In the genomic region with DNA sequence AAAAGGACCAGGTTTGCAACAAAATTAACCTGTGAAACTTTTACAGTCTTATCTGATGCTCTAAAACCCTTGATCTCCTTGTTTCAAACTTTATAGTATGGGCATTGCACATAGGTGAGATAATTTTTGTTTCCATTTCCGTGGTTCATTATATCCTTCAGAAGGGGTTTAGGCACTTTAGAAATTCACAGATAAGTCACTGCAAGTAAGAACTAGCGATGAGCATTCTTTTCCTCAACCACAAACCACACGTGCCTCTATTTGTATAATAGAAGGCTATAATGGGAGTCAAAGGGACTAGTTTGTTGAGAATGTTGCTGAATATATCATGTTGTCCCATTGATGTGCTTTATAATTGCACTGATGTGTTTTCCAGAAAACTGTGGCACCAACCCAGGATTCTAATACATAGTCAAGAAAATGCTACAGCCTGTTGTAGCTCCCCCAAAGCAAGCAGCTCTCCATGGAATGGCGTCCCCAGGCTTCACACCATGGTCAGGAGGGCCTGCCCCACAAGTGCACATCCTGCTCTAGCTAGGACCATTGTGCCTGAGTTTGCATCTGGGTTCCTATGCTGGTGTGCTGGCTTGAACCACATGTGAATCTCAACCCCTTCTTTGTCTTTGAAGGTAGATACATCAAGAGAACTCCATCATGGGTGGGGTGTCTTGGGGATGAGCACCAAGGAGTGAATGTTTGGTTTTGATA, we compare ENCODE assay signal across 1 cellular context.
TF ChIP-seq lines count a peak whose summit lies in the region.

No MANE protein-coding gene starts in this region.

TF ChIP-seq in WTC11, 78 proteins besides CTCF, POLR2A, EP300 and RAD21 (continued from another document):
- TF ChIP-seq AR (CRISPR knock-in tag; IDR thresholded peaks at IDR 0.05) (no peak), ZNF232 (CRISPR knock-in tag; IDR thresholded peaks at IDR 0.05) (no peak), SMAD4 (CRISPR knock-in tag; IDR thresholded peaks at IDR 0.05) (no peak), ZNF138 (CRISPR knock-in tag; conservative IDR thresholded peaks at IDR 0.05) (no peak), CREM (CRISPR knock-in tag; IDR thresholded peaks at IDR 0.05) (no peak), MAX (CRISPR knock-in tag; IDR thresholded peaks at IDR 0.05) (no peak)
- TF ChIP-seq, protein P1, sequence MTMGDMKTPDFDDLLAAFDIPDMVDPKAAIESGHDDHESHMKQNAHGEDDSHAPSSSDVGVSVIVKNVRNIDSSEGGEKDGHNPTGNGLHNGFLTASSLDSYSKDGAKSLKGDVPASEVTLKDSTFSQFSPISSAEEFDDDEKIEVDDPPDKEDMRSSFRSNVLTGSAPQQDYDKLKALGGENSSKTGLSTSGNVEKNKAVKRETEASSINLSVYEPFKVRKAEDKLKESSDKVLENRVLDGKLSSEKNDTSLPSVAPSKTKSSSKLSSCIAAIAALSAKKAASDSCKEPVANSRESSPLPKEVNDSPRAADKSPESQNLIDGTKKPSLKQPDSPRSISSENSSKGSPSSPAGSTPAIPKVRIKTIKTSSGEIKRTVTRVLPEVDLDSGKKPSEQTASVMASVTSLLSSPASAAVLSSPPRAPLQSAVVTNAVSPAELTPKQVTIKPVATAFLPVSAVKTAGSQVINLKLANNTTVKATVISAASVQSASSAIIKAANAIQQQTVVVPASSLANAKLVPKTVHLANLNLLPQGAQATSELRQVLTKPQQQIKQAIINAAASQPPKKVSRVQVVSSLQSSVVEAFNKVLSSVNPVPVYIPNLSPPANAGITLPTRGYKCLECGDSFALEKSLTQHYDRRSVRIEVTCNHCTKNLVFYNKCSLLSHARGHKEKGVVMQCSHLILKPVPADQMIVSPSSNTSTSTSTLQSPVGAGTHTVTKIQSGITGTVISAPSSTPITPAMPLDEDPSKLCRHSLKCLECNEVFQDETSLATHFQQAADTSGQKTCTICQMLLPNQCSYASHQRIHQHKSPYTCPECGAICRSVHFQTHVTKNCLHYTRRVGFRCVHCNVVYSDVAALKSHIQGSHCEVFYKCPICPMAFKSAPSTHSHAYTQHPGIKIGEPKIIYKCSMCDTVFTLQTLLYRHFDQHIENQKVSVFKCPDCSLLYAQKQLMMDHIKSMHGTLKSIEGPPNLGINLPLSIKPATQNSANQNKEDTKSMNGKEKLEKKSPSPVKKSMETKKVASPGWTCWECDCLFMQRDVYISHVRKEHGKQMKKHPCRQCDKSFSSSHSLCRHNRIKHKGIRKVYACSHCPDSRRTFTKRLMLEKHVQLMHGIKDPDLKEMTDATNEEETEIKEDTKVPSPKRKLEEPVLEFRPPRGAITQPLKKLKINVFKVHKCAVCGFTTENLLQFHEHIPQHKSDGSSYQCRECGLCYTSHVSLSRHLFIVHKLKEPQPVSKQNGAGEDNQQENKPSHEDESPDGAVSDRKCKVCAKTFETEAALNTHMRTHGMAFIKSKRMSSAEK (CRISPR knock-in tag; IDR thresholded peaks at IDR 0.05; ENCODE audit: borderline replicate concordance): no peak
TF ChIP-seq in WTC11: peak in this region for 0.
